ENCODE assay signal across 14 cellular contexts in the genomic region with DNA sequence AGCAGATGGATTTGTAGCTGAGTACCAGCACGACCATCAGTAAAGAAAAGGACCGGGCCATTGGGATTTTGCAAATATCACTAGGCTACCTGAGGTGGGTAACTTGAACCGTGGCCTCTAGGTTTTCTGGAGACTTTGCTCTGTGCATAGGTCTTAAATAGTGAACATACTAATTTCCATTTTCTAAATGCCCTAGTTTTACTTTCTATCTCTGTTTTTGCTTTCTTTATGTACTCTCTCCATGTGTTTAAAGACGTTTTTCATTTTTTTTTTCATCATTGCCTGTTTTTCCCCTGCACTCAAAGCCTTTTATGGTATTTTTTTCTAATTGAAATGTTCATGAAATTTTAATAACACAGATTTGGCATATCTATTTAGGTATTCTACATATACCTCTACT. TPM values are rescaled to one million over a fixed set of nuclear protein-coding genes. Genes with fewer than 3 reads are reported as not detected.
DNase-seq lines count a peak whose midpoint lies in the region.
"Not testable (repeated sequence)": the region's sequence is repeated elsewhere in the genome, so short reads cannot be mapped to it uniquely, and the experiment has no call there.
"Had no signal": no experiment of that assay in that cellular context is flagged by ENCODE, and none has a peak within 500 bp of the region (broad histone marks: within the 10 kb centered on the region; RNA-seq: fewer than 3 reads in every experiment).

TSS of gene IFNA7 (minus strand) at position 101 of the 400 bp plus-strand sequence. CDS start at position 61, 40 bp downstream.

- H3K9me3 Mint-ChIP-seq in stimulated activated naive CD8-positive, alpha-beta T cell treated with anti-CD3 and anti-CD28 coated beads, Interleukin-15, Interleukin-2, amounts not matched to agents 100 ng/mL and 50 ng/mL, for 24 hours = not testable (repeated sequence)

- peak; percentile 41 for DNase-seq in activated CD8-positive, alpha-beta memory T cell treated with anti-CD3 and anti-CD28 coated beads, Interleukin-2, amount 50 U/mL, for 48 hours
- peak; percentile 16 for DNase-seq in mesenteric fat pad (ENCODE audit: low spot score)

- H3K27me3 Mint-ChIP-seq in stimulated activated naive CD8-positive, alpha-beta T cell treated with anti-CD3 and anti-CD28 coated beads, Interleukin-15, Interleukin-2, amounts not matched to agents 100 ng/mL and 50 ng/mL, for 24 hours = peaks cover 21% of the 10 kb centered on the region

- H3K4me3 Mint-ChIP-seq in stimulated activated naive CD8-positive, alpha-beta T cell treated with anti-CD3 and anti-CD28 coated beads, Interleukin-15, Interleukin-2, amounts not matched to agents 100 ng/mL and 50 ng/mL, for 24 hours = not testable (repeated sequence)

- peaks cover 13% of the 10 kb centered on the region for H3K4me1 Mint-ChIP-seq in stimulated activated naive CD8-positive, alpha-beta T cell treated with anti-CD3 and anti-CD28 coated beads, Interleukin-15, Interleukin-2, amounts not matched to agents 100 ng/mL and 50 ng/mL, for 24 hours (ENCODE audit: low read depth)

- not testable (repeated sequence) for H3K36me3 Mint-ChIP-seq in stimulated activated naive CD8-positive, alpha-beta T cell treated with anti-CD3 and anti-CD28 coated beads, Interleukin-15, Interleukin-2, amounts not matched to agents 100 ng/mL and 50 ng/mL, for 24 hours (ENCODE audit: low read depth)

- peak within 1 kb of the TSS; percentile 49 for H3K27ac Mint-ChIP-seq in stimulated activated naive CD8-positive, alpha-beta T cell treated with anti-CD3 and anti-CD28 coated beads, Interleukin-15, Interleukin-2, amounts not matched to agents 100 ng/mL and 50 ng/mL, for 24 hours

RNA-seq across cellular contexts. Expression of gene IFNA7, which starts in this region (rescaled TPM):
- not detected for total RNA-seq in mesenteric fat pad
- total RNA-seq: A172; A673; B cell; Caco-2; Calu3; CD4-positive, alpha-beta memory T cell; CD4-positive, alpha-beta T cell; CD4-positive, CD25-positive, alpha-beta regulatory T cell; CD8-positive, alpha-beta memory T cell; CD8-positive, alpha-beta T cell; Daoy had no signal

Comparison
In these comparisons a context has a peak if more than half of its experiments do, and no peak if none do; other contexts are left out.
1. Peak in DNase-seq in mesenteric fat pad; RNA of the gene not detected or under 1 TPM.